9 cellular contexts compared by ENCODE assay signal in genomic region chr7:95478139-95479037, GRCh38. TPM values are rescaled to one million over a fixed set of nuclear protein-coding genes. Genes with fewer than 3 reads are reported as not detected.
A peak's percentile ranks its signal among the peaks of the same experiment; 100 is the strongest.
DNase-seq lines count a peak whose midpoint lies in the region; ATAC-seq, FAIRE-seq and TF ChIP-seq lines count a peak whose summit lies in the region.
"Had no signal": no experiment of that assay in that cellular context is flagged by ENCODE, and none has a peak within 500 bp of the region (broad histone marks: within the 10 kb centered on the region; RNA-seq: fewer than 3 reads in every experiment).

No MANE protein-coding gene starts in this region.

- 51 to 59% (median 54%) methylated on average over 19 of the region's 19 CpGs for WGBS in heart left ventricle, 4 donors

- H3K27me3 Mint-ChIP-seq in WTC11 (ENCODE audit: low read depth) = no peaks in the 10 kb centered on the region

- H3K4me1 ChIP-seq in heart left ventricle = peaks cover 0 to 9% (median 0%) of the 10 kb centered on the region in 12 donors
- H3K4me1 ChIP-seq in right atrium auricular region = no peaks in the 10 kb centered on the region
- no peaks in the 10 kb centered on the region for H3K4me1 ChIP-seq in keratinocyte (ENCODE audit: control insufficient read depth, extremely low read depth, insufficient read depth, low read length)

- no peaks in the 10 kb centered on the region for H3K9me3 ChIP-seq in heart left ventricle
- no peaks in the 10 kb centered on the region for H3K9me3 ChIP-seq in right atrium auricular region
- no peaks in the 10 kb centered on the region for H3K9me3 ChIP-seq in keratinocyte (ENCODE audit: control insufficient read depth, low read depth, low read length)

- CTCF ChIA-PET in WTC11 (lab: Charles Lee) = interaction anchor here (1.0 to 3.2 kb wide), 10 partner anchors 50 to 1029 kb away, joined by 3 to 16 read pairs (median 6); partner anchors contain the start of genes PON1 and PON3

- H3K27ac ChIP-seq in heart left ventricle (no peak overlapping the region), right atrium auricular region (no peak overlapping the region), keratinocyte (ENCODE audit: control insufficient read depth, insufficient read depth, low read length) (no peak overlapping the region)

- H3K4me1 Mint-ChIP-seq in WTC11 = peaks cover 7% of the 10 kb centered on the region
- H3K4me1 Mint-ChIP-seq: activated B cell treated with CpG ODN at 0.5 μM for 24 hours had no signal

- H3K9me3 Mint-ChIP-seq in WTC11 = peaks cover 11% of the 10 kb centered on the region
- H3K9me3 Mint-ChIP-seq: activated B cell treated with CpG ODN at 0.5 μM for 24 hours had no signal

- H4K20me1 ChIP-seq in keratinocyte (ENCODE audit: control insufficient read depth, extremely low read depth, insufficient read depth, low read length) = no peaks in the 10 kb centered on the region

- H2AFZ ChIP-seq in keratinocyte (ENCODE audit: control insufficient read depth, low read length) = no peak overlapping the region

- dilution Hi-C loops in keratinocyte (cut with MboI; ENCODE audit: extremely low pct_ligation_motif_present, low sequenced_read_pairs) = no loop called here

- no peak overlapping the region for H3K9ac ChIP-seq in keratinocyte (ENCODE audit: control insufficient read depth, extremely low read depth, insufficient read depth, low read length)

- H3K36me3 Mint-ChIP-seq in WTC11 = 0 out of 2 replicates have a peak, but pooled peaks cover 6% of the 10 kb centered on the region

- POLR2A ChIA-PET in WTC11 (lab: Charles Lee) = no interaction called here

- peak in 2 of 4 donors; percentile 56 to 67 for ATAC-seq in heart left ventricle
- peak; percentile 85 for ATAC-seq in WTC11
- ATAC-seq in GM19324 (IDR thresholded peaks at IDR 0.05; ENCODE audit: low FRiP score, unreplicated experiment) = no peak

- H3K36me3 ChIP-seq in heart left ventricle (no peaks in the 10 kb centered on the region), right atrium auricular region (no peaks in the 10 kb centered on the region), keratinocyte (ENCODE audit: control insufficient read depth in 2 of 2, extremely low read depth in 1 of 2, insufficient read depth in 2 of 2, low read length in 2 of 2) (no peaks in the 10 kb centered on the region)

- no peaks in the 10 kb centered on the region for H3K27me3 ChIP-seq in heart left ventricle
- no peaks in the 10 kb centered on the region for H3K27me3 ChIP-seq in right atrium auricular region
- peaks cover 4% of the 10 kb centered on the region for H3K27me3 ChIP-seq in keratinocyte (ENCODE audit: control insufficient read depth, extremely low read depth, insufficient read depth, low read length)

- peak in 9 of 12 donors; percentile 9 to 52 (median 21) for TF ChIP-seq CTCF in heart left ventricle (IDR thresholded peaks at IDR 0.05)
- TF ChIP-seq CTCF in right atrium auricular region (IDR thresholded peaks at IDR 0.05) = peak in 1 of 2 donors; percentile 45
- TF ChIP-seq CTCF in WTC11 (IDR thresholded peaks at IDR 0.05) = no peak
- peak in 2 of 3 experiments; percentile 6 to 26 for TF ChIP-seq CTCF in keratinocyte (optimal IDR thresholded peaks at IDR 0.05 in 1 of 3, IDR thresholded peaks at IDR 0.05 in 1 of 3, conservative IDR thresholded peaks at IDR 0.05 in 1 of 3; ENCODE audit: extremely low read depth in 1 of 3, insufficient read depth in 2 of 3, low read length in 3 of 3)

- intact Hi-C loops in heart left ventricle (cut with DNase I) = loop anchor here in 9 of 10 donors (5.0 to 10.0 kb wide), 11 partner anchors 81 to 1186 kb away; partner anchors contain the start of gene PON3 (in 1 of the 9)

- H3K4me3 Mint-ChIP-seq in WTC11 = no peak overlapping the region
- H3K4me3 Mint-ChIP-seq: activated B cell treated with CpG ODN at 0.5 μM for 24 hours had no signal

- no peak overlapping the region for H3K27ac Mint-ChIP-seq in WTC11
- H3K27ac Mint-ChIP-seq: activated B cell treated with CpG ODN at 0.5 μM for 24 hours had no signal

- H3K4me2 ChIP-seq in keratinocyte (ENCODE audit: control insufficient read depth, extremely low read depth, insufficient read depth, low read depth, low read length) = no peak overlapping the region

- no peak for TF ChIP-seq POLR2A in heart left ventricle (IDR thresholded peaks at IDR 0.05)

- DNase-seq in heart left ventricle (no peak), right atrium auricular region (ENCODE audit: low spot score) (no peak), WTC11 (ENCODE audit: low spot score) (peak; percentile 27), keratinocyte (ENCODE audit: low read depth, low spot score) (no peak), urothelium cell line (ENCODE audit: low spot score) (peak; percentile 60), NCI-H1694 (lab: John Stamatoyannopoulos, UW) (no peak), OCI-M2 (lab: John Stamatoyannopoulos, UW; ENCODE audit: unreplicated experiment) (no peak)
- DNase-seq: activated B cell treated with CpG ODN at 0.5 μM for 24 hours had no signal

- peak overlapping the region in 7 of 12 donors; percentile 4 to 47 (median 29) for H3K4me3 ChIP-seq in heart left ventricle
- peak overlapping the region in 1 of 2 donors; percentile 15 for H3K4me3 ChIP-seq in right atrium auricular region
- no peak overlapping the region for H3K4me3 ChIP-seq in keratinocyte (ENCODE audit: control insufficient read depth in 2 of 3, extremely low read depth in 1 of 3, insufficient read depth in 2 of 3, low read depth in 1 of 3, low read length in 3 of 3)

- H3K79me2 ChIP-seq in keratinocyte (ENCODE audit: control insufficient read depth, insufficient read depth, low read length) = no peaks in the 10 kb centered on the region

- FAIRE-seq in keratinocyte (lab: Jason Lieb, UNC) (no peak), urothelium cell line (lab: Jason Lieb, UNC) (peak; percentile 85)

- H3K9me1 ChIP-seq in keratinocyte (ENCODE audit: control insufficient read depth, extremely low read depth, insufficient read depth, low read length) = no peaks in the 10 kb centered on the region

TF ChIP-seq in WTC11, 78 proteins besides CTCF, POLR2A, EP300 and RAD21 (continues in another document):
- TF ChIP-seq JAZF1 (CRISPR knock-in tag; IDR thresholded peaks at IDR 0.05) (no peak), SMAD4 (CRISPR knock-in tag; IDR thresholded peaks at IDR 0.05) (no peak), AR (CRISPR knock-in tag; IDR thresholded peaks at IDR 0.05) (no peak), ZNF416 (CRISPR knock-in tag; IDR thresholded peaks at IDR 0.05) (no peak), ZBTB43 (CRISPR knock-in tag; IDR thresholded peaks at IDR 0.05) (no peak), TEAD1 (CRISPR knock-in tag; IDR thresholded peaks at IDR 0.05) (no peak)

RNA-seq across cellular contexts. Expression of gene ASB4, which starts 7.4 kb away (rescaled TPM):
- total RNA-seq in heart left ventricle (10 to 100 TPM in 1 of 9 donors, 1 to 10 TPM in 8; 2.1 to 11.5 (median 3.3) TPM), right atrium auricular region (1 to 10 TPM; 1.5 to 4.6 TPM), WTC11 (2021) (0.07 TPM in 2 of 3 replicates, not detected in the other)
- polyA plus RNA-seq in heart left ventricle (1 to 10 TPM in 1 of 2 donors, under 1 TPM in 1; 0.18 to 1.9 TPM), keratinocyte (not detected in 3 replicates)
- polyA plus RNA-seq in keratinocyte (2011; ENCODE audit: low read depth) = not detected
- not detected in 2 replicates for polyA plus RNA-seq in keratinocyte (2011; cell fraction: cytosol; rRNA removed)
- not detected in 2 replicates for polyA plus RNA-seq in keratinocyte (2011; cell fraction: nucleus; rRNA removed)
- not detected in 2 replicates for polyA plus RNA-seq in keratinocyte (2012; ENCODE audit: low replicate concordance)
- not detected in 3 replicates for polyA minus RNA-seq in keratinocyte
- not detected for polyA minus RNA-seq in keratinocyte (2011; cell fraction: cytosol; rRNA and poly(A)+ RNA removed)
- polyA minus RNA-seq in keratinocyte (2011; cell fraction: nucleus; rRNA and poly(A)+ RNA removed) = not detected in 2 replicates
- total RNA-seq: activated B cell treated with CpG ODN at 0.5 μM for 24 hours had no signal

RNA-seq across cellular contexts. Expression of gene PON2, which starts 43.6 kb away (rescaled TPM):
- total RNA-seq in heart left ventricle (10 to 100 TPM; 26.3 to 50.6 (median 35.7) TPM), right atrium auricular region (10 to 100 TPM; 45.4 to 77.1 TPM), WTC11 (2021) (21.4 to 24.1 TPM (median 23.3 TPM) in 3 replicates)
- polyA plus RNA-seq in heart left ventricle (10 to 100 TPM; 16.6 to 29.5 TPM), keratinocyte (59.5 to 98.1 TPM (median 87.1 TPM) in 3 replicates)
- 19.0 TPM for polyA plus RNA-seq in keratinocyte (2011; ENCODE audit: low read depth)
- polyA plus RNA-seq in keratinocyte (2011; cell fraction: cytosol; rRNA removed) = 45.8 and 98.6 TPM in 2 replicates
- polyA plus RNA-seq in keratinocyte (2011; cell fraction: nucleus; rRNA removed) = 137 and 162 TPM in 2 replicates
- 29.3 and 49.0 TPM in 2 replicates for polyA plus RNA-seq in keratinocyte (2012; ENCODE audit: low replicate concordance)
- 6.8 to 35.3 TPM (median 34.1 TPM) in 3 replicates for polyA minus RNA-seq in keratinocyte
- 37.6 TPM for polyA minus RNA-seq in keratinocyte (2011; cell fraction: cytosol; rRNA and poly(A)+ RNA removed)
- polyA minus RNA-seq in keratinocyte (2011; cell fraction: nucleus; rRNA and poly(A)+ RNA removed) = 32.7 and 63.7 TPM in 2 replicates

Comparison
In these comparisons a context has a peak if more than half of its experiments do, and no peak if none do; other contexts are left out.
1. DNase-seq: peak in WTC11 (single experiment) and urothelium cell line (single experiment); none in heart left ventricle (0 of 5), right atrium auricular region (single experiment), keratinocyte (single experiment), NCI-H1694 (single experiment) and OCI-M2 (single experiment).
2. H3K4me3 ChIP-seq: peak in heart left ventricle (7 of 12); none in keratinocyte (0 of 3).